Comparison of ENCODE assay signal across 8 cellular contexts in the genomic region with DNA sequence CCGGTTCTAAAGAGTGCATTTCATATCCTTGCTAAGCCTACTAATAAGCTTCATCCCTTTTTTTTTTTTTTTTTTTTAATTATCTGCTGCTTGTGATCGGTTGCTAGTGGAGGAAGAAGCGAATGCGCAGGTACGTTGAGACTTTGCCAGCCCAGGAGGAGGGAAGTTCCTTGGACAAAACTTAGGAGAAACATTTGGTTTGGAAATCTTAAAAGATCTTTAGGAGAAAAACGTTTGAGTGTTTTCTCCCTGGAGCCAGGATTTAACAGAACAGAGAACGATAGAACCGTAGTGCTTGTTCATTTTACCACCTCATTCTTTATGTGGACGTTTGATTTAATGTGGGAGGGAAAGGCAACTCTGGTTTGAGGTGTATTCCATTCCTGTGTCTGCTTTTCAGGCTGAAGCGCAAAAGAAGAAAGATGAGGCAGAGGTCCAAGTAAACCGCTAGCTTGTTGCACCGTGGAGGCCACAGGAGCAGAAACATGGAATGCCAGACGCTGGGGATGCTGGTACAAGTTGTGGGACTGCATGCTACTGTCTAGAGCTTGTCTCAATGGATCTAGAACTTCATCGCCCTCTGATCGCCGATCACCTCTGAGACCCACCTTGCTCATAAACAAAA. TPM values are rescaled to one million over a fixed set of nuclear protein-coding genes. Genes with fewer than 3 reads are reported as not detected.
DNase-seq lines count a peak whose midpoint lies in the region; ATAC-seq and TF ChIP-seq lines count a peak whose summit lies in the region.
"Not testable (repeated sequence)": the region's sequence is repeated elsewhere in the genome, so short reads cannot be mapped to it uniquely, and the experiment has no call there.

No MANE protein-coding gene starts in this region.

- ATAC-seq in activated CD8-positive, alpha-beta T cell treated with anti-CD3 and anti-CD28 coated beads, Interleukin-2, amount 10 ng/mL, durations not matched to agents 7 days and 5 days; heart right ventricle: not testable (repeated sequence)

- H3K36me3 ChIP-seq in HAP-1 (replicated peaks) (peaks cover 41% of the 10 kb centered on the region), OCI-LY1 (ENCODE audit: insufficient read depth, low read length) (peaks cover 45% of the 10 kb centered on the region), heart right ventricle (peaks cover 0 to 47% (median 26%) of the 10 kb centered on the region in 9 donors), mucosa of rectum (ENCODE audit: control insufficient read depth in 2 of 2, insufficient read depth in 2 of 2, low read length in 2 of 2) (peaks cover 12 to 30% of the 10 kb centered on the region in 2 donors), skeletal muscle tissue (ENCODE audit: control insufficient read depth in 3 of 3, insufficient read depth in 3 of 3, low read length in 3 of 3) (peaks cover 15 to 34% (median 29%) of the 10 kb centered on the region in 3 donors)

- not testable (repeated sequence) for H3K9me3 ChIP-seq in AG04450 (ENCODE audit: control insufficient read depth, insufficient read depth, low read length); HAP-1; OCI-LY1 (ENCODE audit: low read length); heart right ventricle; mucosa of rectum (ENCODE audit: control insufficient read depth in 2 of 2, low read length in 2 of 2); skeletal muscle tissue (ENCODE audit: control insufficient read depth in 3 of 3, low read length in 3 of 3)

- WGBS in heart right ventricle, 2 donors = 2 to 4% methylated on average over 11 to 12 of the region's 16 CpGs

- not testable (repeated sequence) for H2AFZ ChIP-seq in OCI-LY1 (ENCODE audit: low read length)

- H3K9me3 Mint-ChIP-seq in activated CD8-positive, alpha-beta T cell treated with anti-CD3 and anti-CD28 coated beads, Interleukin-2, amount 10 ng/mL, durations not matched to agents 7 days and 5 days (ENCODE audit: insufficient read depth); chondrocyte (ENCODE audit: low read depth): not testable (repeated sequence)

- H3K9me2 ChIP-seq in OCI-LY1 (ENCODE audit: low read depth, low read length) = not testable (repeated sequence)

- peak overlapping the region; percentile 98 for H3K9ac ChIP-seq in OCI-LY1 (ENCODE audit: low read length)
- H3K9ac ChIP-seq in mucosa of rectum (ENCODE audit: low read depth in 1 of 2, low read length in 2 of 2) = peak overlapping the region; percentile 97 to 99
- peak overlapping the region; percentile 95 to 97 (median 97) for H3K9ac ChIP-seq in skeletal muscle tissue (ENCODE audit: low read depth in 1 of 3, low read length in 3 of 3)

- peak overlapping the region; percentile 90 for H3K27ac ChIP-seq in AG04450 (ENCODE audit: low read depth, low read length)
- peak overlapping the region; percentile 95 for H3K27ac ChIP-seq in OCI-LY1 (ENCODE audit: low read depth, low read length, poor library complexity, severe bottlenecking)
- peak overlapping the region; percentile 78 to 95 (median 91) for H3K27ac ChIP-seq in heart right ventricle
- H3K27ac ChIP-seq in mucosa of rectum (ENCODE audit: low read depth in 2 of 2, low read length in 2 of 2) = peak overlapping the region; percentile 95 to 96
- H3K27ac ChIP-seq in skeletal muscle tissue (ENCODE audit: low read depth, low read length) = peak overlapping the region; percentile 94

- intact Hi-C loops in heart right ventricle (cut with DNase I) = loop anchor here in 6 of 10 donors (5.0 to 10.0 kb wide), 8 partner anchors 40 to 382 kb away; a partner anchor contains a TSS

- H4K20me1 ChIP-seq in OCI-LY1 (ENCODE audit: insufficient read depth, low read length) = not testable (repeated sequence)

- H3K27ac Mint-ChIP-seq in activated CD8-positive, alpha-beta T cell treated with anti-CD3 and anti-CD28 coated beads, Interleukin-2, amount 10 ng/mL, durations not matched to agents 7 days and 5 days = peak overlapping the region; percentile 100
- H3K27ac Mint-ChIP-seq in chondrocyte (ENCODE audit: unreplicated experiment) = peak overlapping the region; percentile 100

- in situ Hi-C loops in HAP-1 (cut with MboI; ENCODE audit: low sequenced_read_pairs) = loop anchor here (5.0 to 25.0 kb wide), 3 partner anchors 70 to 1830 kb away; a partner anchor contains a TSS

- peak overlapping the region; percentile 93 for H3K4me3 ChIP-seq in AG04450 (ENCODE audit: low read depth, low read length)
- peak overlapping the region; percentile 83 for H3K4me3 ChIP-seq in HAP-1
- H3K4me3 ChIP-seq in OCI-LY1 (ENCODE audit: low read depth, low read length, poor library complexity, severe bottlenecking) = peak overlapping the region; percentile 95
- peak overlapping the region; percentile 53 to 84 (median 74) for H3K4me3 ChIP-seq in heart right ventricle
- H3K4me3 ChIP-seq in mucosa of rectum (ENCODE audit: low read length in 2 of 2) = peak overlapping the region; percentile 87 to 92
- peak overlapping the region; percentile 94 to 97 (median 94) for H3K4me3 ChIP-seq in skeletal muscle tissue (ENCODE audit: low read length in 3 of 3)

- H3K27me3 ChIP-seq in AG04450 (ENCODE audit: control insufficient read depth, insufficient read depth, low read length); HAP-1 (ENCODE audit: low read depth); OCI-LY1 (ENCODE audit: insufficient read depth, low read length); heart right ventricle; mucosa of rectum (ENCODE audit: control insufficient read depth in 2 of 2, insufficient read depth in 2 of 2, low read length in 2 of 2); skeletal muscle tissue (ENCODE audit: control insufficient read depth in 3 of 3, insufficient read depth in 3 of 3, low read length in 3 of 3): not testable (repeated sequence)

- TF ChIP-seq CTCF in AG04450 (IDR thresholded peaks at IDR 0.05; ENCODE audit: low read depth, low read length); OCI-LY1 (IDR thresholded peaks at IDR 0.05; ENCODE audit: low read length); chondrocyte (IDR thresholded peaks at IDR 0.05); heart right ventricle (IDR thresholded peaks at IDR 0.05): not testable (repeated sequence)

- H3K4me1 ChIP-seq in HAP-1 = peaks cover 12% of the 10 kb centered on the region
- H3K4me1 ChIP-seq in OCI-LY1 (ENCODE audit: insufficient read depth, low read length, severe bottlenecking) = peaks cover 26% of the 10 kb centered on the region
- H3K4me1 ChIP-seq in heart right ventricle = peaks cover 0 to 48% (median 33%) of the 10 kb centered on the region in 9 donors
- H3K4me1 ChIP-seq in mucosa of rectum (ENCODE audit: control insufficient read depth in 2 of 2, insufficient read depth in 2 of 2, low read length in 2 of 2) = peaks cover 18 to 20% of the 10 kb centered on the region in 2 donors
- peaks cover 39 to 49% (median 47%) of the 10 kb centered on the region in 3 donors for H3K4me1 ChIP-seq in skeletal muscle tissue (ENCODE audit: control insufficient read depth in 3 of 3, insufficient read depth in 3 of 3, low read length in 3 of 3)

- not testable (repeated sequence) for DNase-seq in AG04450 (ENCODE audit: low read depth, low spot score); HAP-1 (ENCODE audit: low spot score in 2 of 2); activated CD8-positive, alpha-beta T cell treated with anti-CD3 and anti-CD28 coated beads, Interleukin-2, amount 10 ng/mL, durations not matched to agents 7 days and 5 days; chondrocyte (ENCODE audit: low spot score)
- peak in 1 of 2 donors; percentile 31 for DNase-seq in heart right ventricle

- peak overlapping the region; percentile 92 for H3K4me2 ChIP-seq in OCI-LY1 (ENCODE audit: low read length)

- peak overlapping the region; percentile 100 for H3K4me3 Mint-ChIP-seq in activated CD8-positive, alpha-beta T cell treated with anti-CD3 and anti-CD28 coated beads, Interleukin-2, amount 10 ng/mL, durations not matched to agents 7 days and 5 days
- H3K4me3 Mint-ChIP-seq in chondrocyte (ENCODE audit: unreplicated experiment) = peak overlapping the region; percentile 89

- H3F3A ChIP-seq in OCI-LY1 (ENCODE audit: insufficient read depth, low read length) = peaks cover 25% of the 10 kb centered on the region; the same call in 1 of the 2 replicates

- POLR2A ChIA-PET in AG04450 (lab: Yijun Ruan, JAX) = interaction anchor here (0.5 to 3.6 kb wide), 11 partner anchors 10 to 350 kb away, joined by 3 to 42 read pairs (median 5); a partner anchor contains a TSS
- POLR2A ChIA-PET in activated CD8-positive, alpha-beta T cell treated with anti-CD3 and anti-CD28 coated beads, Interleukin-2, amount 10 ng/mL, durations not matched to agents 7 days and 5 days (lab: Charles Lee) = interaction anchor here (0.6 to 5.2 kb wide), 25 partner anchors 9 to 388 kb away, joined by 3 to 105 read pairs (median 5); a partner anchor contains a TSS

- CTCF ChIA-PET in AG04450 (lab: Charles Lee) = interaction anchor here (0.8 to 5.3 kb wide), 2 partner anchors 70 to 71 kb away, joined by 3 to 96 read pairs; a partner anchor contains a TSS
- CTCF ChIA-PET in activated CD8-positive, alpha-beta T cell treated with anti-CD3 and anti-CD28 coated beads, Interleukin-2, amount 10 ng/mL, durations not matched to agents 7 days and 5 days (lab: Charles Lee) = interaction anchor here (0.6 to 4.9 kb wide), 19 partner anchors 10 to 379 kb away, joined by 3 to 122 read pairs (median 6); a partner anchor contains a TSS

- not testable (repeated sequence) for H3K79me2 ChIP-seq in OCI-LY1 (ENCODE audit: insufficient read depth, low read length)

- not testable (repeated sequence) for H3K27me3 Mint-ChIP-seq in activated CD8-positive, alpha-beta T cell treated with anti-CD3 and anti-CD28 coated beads, Interleukin-2, amount 10 ng/mL, durations not matched to agents 7 days and 5 days (ENCODE audit: low read depth); chondrocyte (ENCODE audit: low read depth)

- H3K4me1 Mint-ChIP-seq in activated CD8-positive, alpha-beta T cell treated with anti-CD3 and anti-CD28 coated beads, Interleukin-2, amount 10 ng/mL, durations not matched to agents 7 days and 5 days (ENCODE audit: low read depth) = peaks cover 39% of the 10 kb centered on the region
- H3K4me1 Mint-ChIP-seq in chondrocyte (ENCODE audit: low read depth) = peaks cover 33% of the 10 kb centered on the region

- peaks cover 55% of the 10 kb centered on the region for H3K36me3 Mint-ChIP-seq in activated CD8-positive, alpha-beta T cell treated with anti-CD3 and anti-CD28 coated beads, Interleukin-2, amount 10 ng/mL, durations not matched to agents 7 days and 5 days (ENCODE audit: low read depth)
- H3K36me3 Mint-ChIP-seq in chondrocyte (ENCODE audit: low read depth) = peaks cover 20% of the 10 kb centered on the region

RNA-seq across cellular contexts. Expression of a gene that starts 0.8 kb away (rescaled TPM):
- polyA plus RNA-seq in AG04450 (2011; rRNA removed) (7,461 and 7,686 TPM in 2 replicates), heart right ventricle (1,000 to 10,000 TPM in 1 of 2 donors, 100 to 1,000 TPM in 1; 475 to 5,263 TPM)
- polyA minus RNA-seq in AG04450 (2011; rRNA and poly(A)+ RNA removed) = 1,161 and 1,303 TPM in 2 replicates
- 1,000 to 10,000 TPM; 3,845 to 4,046 TPM for total RNA-seq in activated CD8-positive, alpha-beta T cell treated with anti-CD3 and anti-CD28 coated beads, Interleukin-2, amount 10 ng/mL, durations not matched to agents 7 days and 5 days
- total RNA-seq in chondrocyte (2,552 to 3,030 TPM (median 2,631 TPM) in 3 replicates), heart right ventricle (1,000 to 10,000 TPM; 1,835 to 2,619 (median 2,004) TPM), skeletal muscle tissue (4,392 TPM)

RNA-seq across cellular contexts. Expression of a gene that starts 0.9 kb away (rescaled TPM):
- polyA plus RNA-seq in AG04450 (2011; rRNA removed) (1.5 and 1.9 TPM in 2 replicates), heart right ventricle (1 to 10 TPM; 2.1 to 3.4 TPM)
- polyA minus RNA-seq in AG04450 (2011; rRNA and poly(A)+ RNA removed) = 6.9 and 8.0 TPM in 2 replicates
- total RNA-seq in activated CD8-positive, alpha-beta T cell treated with anti-CD3 and anti-CD28 coated beads, Interleukin-2, amount 10 ng/mL, durations not matched to agents 7 days and 5 days = 10 to 100 TPM in 1 of 2 experiments, 1 to 10 TPM in 1; 9.1 to 10.6 TPM
- total RNA-seq in chondrocyte (5.0 to 11.2 TPM (median 8.0 TPM) in 3 replicates), heart right ventricle (1 to 10 TPM; 3.6 to 5.8 (median 4.9) TPM), skeletal muscle tissue (5.7 TPM)

RNA-seq across cellular contexts. Expression of a gene that starts 10.9 kb away (rescaled TPM):
- polyA plus RNA-seq in AG04450 (2011; rRNA removed) (127 and 140 TPM in 2 replicates), heart right ventricle (10 to 100 TPM; 20.9 to 57.3 TPM)
- 246 and 296 TPM in 2 replicates for polyA minus RNA-seq in AG04450 (2011; rRNA and poly(A)+ RNA removed)
- total RNA-seq in activated CD8-positive, alpha-beta T cell treated with anti-CD3 and anti-CD28 coated beads, Interleukin-2, amount 10 ng/mL, durations not matched to agents 7 days and 5 days = 100 to 1,000 TPM; 317 to 333 TPM
- total RNA-seq in chondrocyte (127 to 155 TPM (median 144 TPM) in 3 replicates), heart right ventricle (10 to 100 TPM; 28.8 to 47.5 (median 31.9) TPM), skeletal muscle tissue (149 TPM)

RNA-seq across cellular contexts. Expression of a gene that starts 12.8 kb away (rescaled TPM):
- polyA plus RNA-seq in AG04450 (2011; rRNA removed) (169 and 223 TPM in 2 replicates), heart right ventricle (100 to 1,000 TPM in 1 of 2 donors, 10 to 100 TPM in 1; 79.4 to 148 TPM)
- 69.1 and 79.9 TPM in 2 replicates for polyA minus RNA-seq in AG04450 (2011; rRNA and poly(A)+ RNA removed)
- total RNA-seq in activated CD8-positive, alpha-beta T cell treated with anti-CD3 and anti-CD28 coated beads, Interleukin-2, amount 10 ng/mL, durations not matched to agents 7 days and 5 days = 100 to 1,000 TPM; 316 to 323 TPM
- total RNA-seq in chondrocyte (59.8 to 87.1 TPM (median 65.1 TPM) in 3 replicates), heart right ventricle (10 to 100 TPM; 64.3 to 91.9 (median 71.5) TPM), skeletal muscle tissue (53.8 TPM)

RNA-seq across cellular contexts. Expression of a gene that starts 35.2 kb away (rescaled TPM):
- 118 and 124 TPM in 2 replicates for polyA plus RNA-seq in AG04450 (2011; rRNA removed)
- polyA minus RNA-seq in AG04450 (2011; rRNA and poly(A)+ RNA removed) = 51.2 and 67.1 TPM in 2 replicates
- total RNA-seq in activated CD8-positive, alpha-beta T cell treated with anti-CD3 and anti-CD28 coated beads, Interleukin-2, amount 10 ng/mL, durations not matched to agents 7 days and 5 days = 10 to 100 TPM; 60.0 to 60.7 TPM
- 70.5 to 79.7 TPM (median 75.2 TPM) in 3 replicates for total RNA-seq in chondrocyte
- 10 to 100 TPM; 39.8 to 61.9 (median 49.9) TPM for total RNA-seq in heart right ventricle
- 10 to 100 TPM; 31.9 to 64.0 TPM for polyA plus RNA-seq in heart right ventricle
- total RNA-seq in skeletal muscle tissue = 451 TPM
